Comparison of ENCODE assay signal across 27 cellular contexts in the genomic region with DNA sequence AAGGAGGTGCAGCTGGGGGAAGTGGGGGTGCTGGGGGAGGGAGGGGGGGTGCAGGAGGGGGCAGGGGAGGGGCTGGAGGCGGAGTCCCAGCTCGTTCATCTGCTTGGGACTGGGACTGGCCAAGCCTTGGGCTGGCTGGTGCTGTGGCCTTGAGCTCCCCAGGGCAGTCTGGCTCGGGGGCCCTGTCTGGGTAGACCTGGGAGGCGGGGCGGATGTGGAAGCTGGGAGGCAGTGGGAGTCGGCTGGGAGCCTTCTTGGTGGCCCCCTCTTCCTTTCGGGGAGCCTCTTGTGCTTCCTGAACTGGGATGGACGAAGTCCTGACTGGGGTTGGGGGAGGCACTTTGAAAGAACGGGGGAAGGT. TPM values are rescaled to one million over a fixed set of nuclear protein-coding genes. Genes with fewer than 3 reads are reported as not detected.
"Had no signal": no experiment of that assay in that cellular context is flagged by ENCODE, and none has a peak within 500 bp of the region (broad histone marks: within the 10 kb centered on the region; RNA-seq: fewer than 3 reads in every experiment).

No MANE protein-coding gene starts in this region.

- H3K27ac ChIP-seq: dorsolateral prefrontal cortex, esophagus muscularis mucosa, foreskin keratinocyte, gastroesophageal sphincter, heart left ventricle, left ventricle myocardium inferior, lower lobe of right lung, neutrophil, parathyroid adenoma, spleen, transverse colon, upper lobe of right lung, uterus had no signal

- H3K9me3 Mint-ChIP-seq: memory B cell; natural killer cell treated with Interleukin-12 subunit alpha and Interleukin-12 subunit beta and Interleukin-15 and Interleukin-18, amount 100 ng/mL, for 72 hours; neural crest cell; stimulated activated naive B cell treated with anti-CD40 and anti-IgM and Interleukin-4, amounts not matched to agents 10 μg/mL and 1 μg/mL and 100 μg/mL, for 72 hours; stimulated activated naive CD8-positive, alpha-beta T cell treated with anti-CD3 and anti-CD28 coated beads, Interleukin-15, Interleukin-2, amounts not matched to agents 100 ng/mL and 50 ng/mL, for 24 hours had no signal

- H3K27me3 Mint-ChIP-seq: progenitor cell of endocrine pancreas; stimulated activated naive CD8-positive, alpha-beta T cell treated with anti-CD3 and anti-CD28 coated beads, Interleukin-15, Interleukin-2, amounts not matched to agents 100 ng/mL and 50 ng/mL, for 24 hours had no signal

- H3K4me3 ChIP-seq: dorsolateral prefrontal cortex, esophagus muscularis mucosa, gastroesophageal sphincter, heart left ventricle, left ventricle myocardium inferior, lower lobe of right lung, mucosa of descending colon, skin epidermis, spleen, transverse colon, upper lobe of right lung, uterus had no signal

- DNase-seq: dorsolateral prefrontal cortex; effector CD4-positive, alpha-beta T cell; foreskin keratinocyte; heart left ventricle; hippocampal formation; left colon; left ventricle myocardium inferior; lower lobe of right lung; mucosa of descending colon; naive B cell; spleen; stimulated activated CD4-positive, alpha-beta T cell treated with anti-CD3 and anti-CD28 coated beads, Interleukin-2, amount 100 ng/mL, for 48 hours; stimulated activated naive B cell treated with anti-CD40 and anti-IgM and Interleukin-4, amounts not matched to agents 10 μg/mL and 1 μg/mL and 100 μg/mL, for 72 hours; transverse colon; upper lobe of right lung; uterus had no signal

- H3K27ac Mint-ChIP-seq: memory B cell; naive B cell; natural killer cell treated with Interleukin-12 subunit alpha and Interleukin-12 subunit beta and Interleukin-15 and Interleukin-18, amount 100 ng/mL, for 72 hours; stimulated activated naive B cell treated with anti-CD40 and anti-IgM and Interleukin-4, amounts not matched to agents 10 μg/mL and 1 μg/mL and 100 μg/mL, for 72 hours; stimulated activated naive CD8-positive, alpha-beta T cell treated with anti-CD3 and anti-CD28 coated beads, Interleukin-15, Interleukin-2, amounts not matched to agents 100 ng/mL and 50 ng/mL, for 24 hours had no signal

- H3K9me3 ChIP-seq: lower lobe of right lung, mucosa of descending colon, neutrophil, transverse colon, upper lobe of right lung, uterus had no signal

- H3K36me3 ChIP-seq: esophagus muscularis mucosa, gastroesophageal sphincter, heart left ventricle, left ventricle myocardium inferior, neutrophil, spleen, transverse colon, upper lobe of right lung, uterus had no signal

- H3K4me3 Mint-ChIP-seq: memory B cell; natural killer cell treated with Interleukin-12 subunit alpha and Interleukin-12 subunit beta and Interleukin-15 and Interleukin-18, amount 100 ng/mL, for 72 hours; stimulated activated naive B cell treated with anti-CD40 and anti-IgM and Interleukin-4, amounts not matched to agents 10 μg/mL and 1 μg/mL and 100 μg/mL, for 72 hours; stimulated activated naive CD8-positive, alpha-beta T cell treated with anti-CD3 and anti-CD28 coated beads, Interleukin-15, Interleukin-2, amounts not matched to agents 100 ng/mL and 50 ng/mL, for 24 hours had no signal

- H3K36me3 Mint-ChIP-seq: memory B cell; naive B cell; natural killer cell treated with Interleukin-12 subunit alpha and Interleukin-12 subunit beta and Interleukin-15 and Interleukin-18, amount 100 ng/mL, for 72 hours; stimulated activated naive B cell treated with anti-CD40 and anti-IgM and Interleukin-4, amounts not matched to agents 10 μg/mL and 1 μg/mL and 100 μg/mL, for 72 hours had no signal

- H3K4me1 ChIP-seq: parathyroid adenoma, uterus had no signal

- H3K27me3 ChIP-seq: foreskin keratinocyte, upper lobe of right lung, uterus had no signal

RNA-seq across cellular contexts. Expression of a gene that starts 35.8 kb away (rescaled TPM):
- total RNA-seq: cerebellum had no signal
